In genomic region chr11:126498281-126498680, GRCh38 we compare ENCODE assay signal across 23 cellular contexts.
"Had no signal": no experiment of that assay in that cellular context is flagged by ENCODE, and none has a peak within 500 bp of the region (broad histone marks: within the 10 kb centered on the region; RNA-seq: fewer than 3 reads in every experiment).

No MANE protein-coding gene starts in this region.

- DNase-seq: Kasumi-1, MM.1S, NCI-H1092 treated with DMSO at 0.1 percent for 48 hours, NCI-H1436, NCI-H187, NCI-H2029, NCI-H2081 treated with DMSO at 0.1 percent for 48 hours, NCI-H2171, NCI-H226, NCI-H446, NCI-H510A, NCI-H524 treated with DMSO at 0.1 percent for 48 hours, NCI-H69, NCI-H774, RPMI8226, SHP77, SK-N-SH had no signal

- H3K4me3 ChIP-seq: K562 had no signal

- H3K27ac Mint-ChIP-seq: IgD-negative memory B cell had no signal

- H3K9me3 ChIP-seq: SK-N-SH had no signal

- H3K27ac ChIP-seq: HL-60, KMS-11 had no signal

- H3K4me2 ChIP-seq: KMS-11, SK-N-SH had no signal

- H3K36me3 Mint-ChIP-seq: IgD-negative memory B cell had no signal

- H3K9me3 Mint-ChIP-seq: IgD-negative memory B cell had no signal

- ATAC-seq: K562 had no signal

- FAIRE-seq: HTR-8/SVneo, K562, RCC 7860 had no signal

- H3K9ac ChIP-seq: KMS-11, SK-N-SH had no signal
